ENCODE assay signal across 8 cellular contexts in the genomic region with DNA sequence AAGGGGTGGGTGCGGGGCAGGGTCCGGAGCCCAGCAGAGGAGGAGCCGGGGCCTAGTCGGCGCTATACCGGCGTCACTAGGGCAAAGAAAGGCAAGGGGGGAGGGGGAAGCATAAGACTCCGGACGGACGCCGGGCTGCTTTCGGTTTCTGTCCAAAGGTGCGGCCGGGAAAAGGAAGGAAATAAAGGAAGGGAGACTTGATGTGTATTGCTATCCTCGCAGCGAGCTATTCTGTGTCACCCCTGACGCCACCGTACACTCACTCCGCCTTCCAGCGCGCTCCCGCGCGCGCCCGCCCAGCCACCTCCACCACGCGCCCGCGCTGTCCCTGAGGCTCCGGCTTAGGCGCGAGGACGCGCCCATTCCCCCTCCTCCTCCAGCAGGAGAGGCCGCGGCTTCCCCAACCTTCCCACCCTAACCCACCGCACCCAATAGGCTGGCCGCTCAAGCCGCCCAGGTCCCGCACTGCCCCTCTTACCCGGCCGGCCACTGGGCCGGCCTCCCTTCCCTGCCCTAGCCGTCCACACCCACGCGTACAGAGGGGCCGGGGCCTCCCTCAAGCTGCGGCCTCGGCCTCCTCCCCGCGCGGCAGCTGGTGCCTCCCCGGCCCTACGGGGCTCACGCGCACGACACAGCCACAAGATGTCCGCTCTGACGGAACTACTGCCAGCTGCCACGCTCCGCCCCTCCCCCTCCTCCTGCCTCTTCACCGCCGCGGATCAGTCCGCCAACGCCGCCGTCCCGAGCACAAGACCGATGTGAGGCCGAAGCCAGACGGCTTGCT. TPM values are rescaled to one million over a fixed set of nuclear protein-coding genes. Genes with fewer than 3 reads are reported as not detected.
DNase-seq lines count a peak whose midpoint lies in the region; ATAC-seq, FAIRE-seq and TF ChIP-seq lines count a peak whose summit lies in the region.

A gene (minus strand): TSS at position 662 of the 784 bp plus-strand sequence. CDS start 1,043 bp downstream, outside the sequence.

- H3K79me2 ChIP-seq in OCI-LY3 (ENCODE audit: low read length): peaks cover 75% of the 10 kb centered on the region

- peak within 1 kb of the TSS; percentile 87; the same call in 1 of the 2 replicates for H2AFZ ChIP-seq in OCI-LY3 (ENCODE audit: low read depth, low read length)

- H4K20me1 ChIP-seq in OCI-LY3 (ENCODE audit: insufficient read depth, low read length): peaks cover 46% of the 10 kb centered on the region

- H3K4me1 ChIP-seq in OCI-LY3 (ENCODE audit: low read length): peaks cover 34% of the 10 kb centered on the region

- H3K4me2 ChIP-seq in OCI-LY3 (ENCODE audit: low read length): peak within 1 kb of the TSS; percentile 95

- TF ChIP-seq CTCF in D721Med (IDR thresholded peaks at IDR 0.05; ENCODE audit: insufficient read depth, missing control alignments): peak; percentile 20
- peak; percentile 23; the same call in 1 of the 2 replicates for TF ChIP-seq CTCF in OCI-LY3 (IDR thresholded peaks at IDR 0.05; ENCODE audit: low read depth, low read length)

- peak within 1 kb of the TSS; percentile 100 for H3K9ac ChIP-seq in OCI-LY3 (ENCODE audit: low read length)

- H3K9me3 ChIP-seq in OCI-LY3 (ENCODE audit: insufficient read depth, low read length): no peaks in the 10 kb centered on the region

- H3K4me3 ChIP-seq in OCI-LY3 (ENCODE audit: low read length): peak within 1 kb of the TSS; percentile 98

- no peaks in the 10 kb centered on the region for H3K27me3 ChIP-seq in OCI-LY3 (ENCODE audit: low read depth, low read length)

- peaks cover 42% of the 10 kb centered on the region for H3K36me3 ChIP-seq in OCI-LY3 (replicated peaks; ENCODE audit: low read depth, low read length)

- no peak for DNase-seq in D721Med (ENCODE audit: insufficient read length, low spot score)
- DNase-seq in HuH-7.5 (ENCODE audit: low spot score): peak; percentile 25
- peak; percentile 93 for DNase-seq in activated T-cell treated with anti-CD3 and anti-CD28 coated beads for 1 hour (ENCODE audit: low read depth)
- peak; percentile 92 for DNase-seq in epithelial cell of prostate (ENCODE audit: low read depth, low spot score)
- peak; percentile 94 for DNase-seq in mucosa of gallbladder (ENCODE audit: low spot score)
- peak; percentile 87 to 89 for DNase-seq in stimulated activated CD8-positive, alpha-beta memory T cell treated with anti-CD3 and anti-CD28 coated beads, Interleukin-4, amount 100 ng/mL, for 4 hours (ENCODE audit: low read depth in 2 of 2, low spot score in 1 of 2)

- FAIRE-seq in D721Med (lab: Jason Lieb, UNC): no peak

- H3K27ac ChIP-seq in OCI-LY3 (ENCODE audit: low read length) (peak within 1 kb of the TSS; percentile 96), epithelial cell of prostate (peak within 1 kb of the TSS; percentile 100)

- ATAC-seq in GM21515 (IDR thresholded peaks at IDR 0.05; ENCODE audit: unreplicated experiment): peak; percentile 28

RNA-seq across cellular contexts. Expression of the gene that starts here (rescaled TPM):
- total RNA-seq in mucosa of gallbladder: 257 TPM
